ENCODE assay signal across 12 cellular contexts in the genomic region with DNA sequence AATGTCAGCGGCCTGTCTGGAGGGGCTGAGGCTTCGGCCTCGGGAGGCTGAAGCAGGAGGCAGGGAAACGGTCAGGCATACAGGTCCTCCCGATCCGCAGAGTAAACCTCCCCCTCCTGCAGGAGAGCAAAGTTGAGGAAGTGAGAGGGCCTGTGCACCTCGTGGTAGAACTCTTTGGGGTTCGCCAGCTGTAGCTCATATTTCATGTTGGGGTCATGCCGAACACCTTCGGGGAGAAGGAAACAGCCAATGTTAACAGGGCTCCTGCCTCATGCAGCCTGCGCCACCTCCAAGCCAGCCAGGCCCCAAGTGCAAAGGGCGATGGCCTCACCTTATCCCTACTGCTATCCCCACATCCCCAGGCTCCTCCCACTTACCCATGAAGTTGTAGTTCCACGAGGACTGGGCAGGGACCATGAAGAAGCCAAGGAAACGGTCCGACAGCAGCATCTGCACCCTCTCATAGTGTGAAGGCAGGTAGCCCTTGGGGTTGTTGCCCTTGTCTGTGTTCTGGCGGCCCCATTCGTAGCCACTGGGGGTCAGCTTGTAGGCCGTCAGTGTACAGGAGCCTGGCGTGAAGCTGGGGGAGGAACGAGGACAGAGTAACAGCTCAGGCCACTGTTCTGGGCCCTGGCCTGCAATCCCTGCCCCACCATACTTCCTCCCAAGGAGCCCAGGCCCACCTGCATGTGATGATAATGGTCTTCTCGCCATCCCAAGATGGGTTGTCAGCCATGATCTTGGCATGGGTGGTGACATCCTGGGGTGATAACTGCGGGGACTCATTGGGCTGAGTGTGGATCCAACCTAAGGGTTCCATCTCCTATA. TPM values are rescaled to one million over a fixed set of nuclear protein-coding genes. Genes with fewer than 3 reads are reported as not detected.
DNase-seq lines count a peak whose midpoint lies in the region; ATAC-seq and TF ChIP-seq lines count a peak whose summit lies in the region.
"Had no signal": no experiment of that assay in that cellular context is flagged by ENCODE, and none has a peak within 500 bp of the region (broad histone marks: within the 10 kb centered on the region; RNA-seq: fewer than 3 reads in every experiment).

No MANE protein-coding gene starts in this region.

- H3K27ac ChIP-seq in heart left ventricle, result peak overlapping the region; percentile 93 to 100 (median 99)
- peak overlapping the region; percentile 95 for H3K27ac ChIP-seq in vagina
- no peak overlapping the region for H3K27ac ChIP-seq in Karpas-422 (ENCODE audit: low read length)

- no peak overlapping the region for H3K9ac ChIP-seq in Karpas-422 (ENCODE audit: low read length)

- H3K9me3 ChIP-seq in heart left ventricle (no peaks in the 10 kb centered on the region), mucosa of descending colon (no peaks in the 10 kb centered on the region), vagina (no peaks in the 10 kb centered on the region), Karpas-422 (ENCODE audit: low read length) (no peaks in the 10 kb centered on the region)

- H3K4me1 Mint-ChIP-seq in MCF 10A (ENCODE audit: insufficient read depth, unreplicated experiment), result no peaks in the 10 kb centered on the region

- TSS peak; percentile 79 for BruUV-seq in MCF 10A (replicated peaks; lab: Mats Ljungman, UMichigan)

- H3K9me3 Mint-ChIP-seq in MCF 10A (ENCODE audit: unreplicated experiment), result no peaks in the 10 kb centered on the region
- H3K9me3 Mint-ChIP-seq: activated T-cell treated with anti-CD3 and anti-CD28 coated beads, Interleukin-2, amount 50 U/mL, for 4 hours; stimulated activated memory B cell treated with anti-CD40 and anti-IgM and Interleukin-4, amounts not matched to agents 10 μg/mL and 1 μg/mL and 100 μg/mL, for 72 hours had no signal

- no peak overlapping the region for H2AFZ ChIP-seq in Karpas-422 (ENCODE audit: low read length)

- H3K4me3 ChIP-seq in heart left ventricle, result peak overlapping the region in 1 of 12 donors; percentile 97
- H3K4me3 ChIP-seq in mucosa of descending colon, result no peak overlapping the region
- no peak overlapping the region for H3K4me3 ChIP-seq in vagina
- H3K4me3 ChIP-seq in Karpas-422 (ENCODE audit: low read length), result no peak overlapping the region

- no peak overlapping the region for H3K27ac Mint-ChIP-seq in MCF 10A (ENCODE audit: low read depth, unreplicated experiment)

- H3K4me3 Mint-ChIP-seq in MCF 10A (ENCODE audit: unreplicated experiment), result no peak overlapping the region

- peaks cover 7 to 43% (median 37%) of the 10 kb centered on the region in 12 donors for H3K4me1 ChIP-seq in heart left ventricle
- peaks cover 31% of the 10 kb centered on the region for H3K4me1 ChIP-seq in mucosa of descending colon (ENCODE audit: low read depth)
- H3K4me1 ChIP-seq in vagina, result peaks cover 38% of the 10 kb centered on the region
- H3K4me1 ChIP-seq in Karpas-422 (ENCODE audit: low read length), result peaks cover 22% of the 10 kb centered on the region

- H3K9me2 ChIP-seq in Karpas-422 (replicated peaks; ENCODE audit: insufficient read depth, low read length), result no peaks in the 10 kb centered on the region

- H3K36me3 ChIP-seq in heart left ventricle (peaks cover 11 to 72% (median 64%) of the 10 kb centered on the region in 9 donors), mucosa of descending colon (ENCODE audit: low read depth) (peaks cover 25% of the 10 kb centered on the region), vagina (peaks cover 0 to 59% of the 10 kb centered on the region in 2 donors), Karpas-422 (ENCODE audit: insufficient read depth, low read length) (peaks cover 37% of the 10 kb centered on the region)

- POLR2A ChIA-PET in MCF 10A (lab: Yijun Ruan, JAX), result interaction anchor here (1.0 to 3.8 kb wide), 19 partner anchors 8 to 196 kb away, joined by 3 to 48 read pairs (median 7); partner anchors contain the start of genes INPP5K, PITPNA, PRPF8 and RPA1

- CTCF ChIA-PET in MCF 10A (lab: Yijun Ruan, JAX), result interaction anchor here (0.6 to 3.5 kb wide), 10 partner anchors 9 to 703 kb away, joined by 3 to 37 read pairs (median 5); no protein-coding TSS in a partner anchor

- ATAC-seq in heart left ventricle (no peak), left cardiac atrium (no peak), mucosa of descending colon (peak; percentile 14), GM19351 (IDR thresholded peaks at IDR 0.05; ENCODE audit: unreplicated experiment) (no peak)
- ATAC-seq: activated T-cell treated with anti-CD3 and anti-CD28 coated beads, Interleukin-2, amount 50 U/mL, for 4 hours; stimulated activated memory B cell treated with anti-CD40 and anti-IgM and Interleukin-4, amounts not matched to agents 10 μg/mL and 1 μg/mL and 100 μg/mL, for 72 hours had no signal

- no peak overlapping the region for H3K4me2 ChIP-seq in Karpas-422 (ENCODE audit: low read depth, low read length, poor library complexity, severe bottlenecking)

- no peaks in the 10 kb centered on the region for H3K79me2 ChIP-seq in Karpas-422 (ENCODE audit: low read length)

- H3K27me3 Mint-ChIP-seq in MCF 10A (ENCODE audit: insufficient read depth, unreplicated experiment), result no peaks in the 10 kb centered on the region
- H3K27me3 Mint-ChIP-seq: stimulated activated memory B cell treated with anti-CD40 and anti-IgM and Interleukin-4, amounts not matched to agents 10 μg/mL and 1 μg/mL and 100 μg/mL, for 72 hours had no signal

- peaks cover 5% of the 10 kb centered on the region; the same call in 1 of the 2 replicates for H4K20me1 ChIP-seq in Karpas-422 (ENCODE audit: insufficient read depth, low read depth, low read length)

- 84 to 86% (median 85%) methylated on average over 18 to 22 of the region's 22 CpGs for WGBS in heart left ventricle, 4 donors

- DNase-seq in heart left ventricle (peak in 2 of 5 donors; percentile 33 to 46), left cardiac atrium (no peak), MCF 10A (ENCODE audit: unreplicated experiment) (no peak), mucosa of descending colon (peak; percentile 72 to 79 (median 73)), vagina (ENCODE audit: extremely low spot score in 2 of 2) (no peak), Karpas-422 (no peak)
- no peak for DNase-seq in NK-92 treated with Interleukin-12 subunit alpha and Interleukin-12 subunit beta, amount 100 ng/mL, for 24 hours (lab: John Stamatoyannopoulos, UW)
- DNase-seq: activated T-cell treated with anti-CD3 and anti-CD28 coated beads, Interleukin-2, amount 50 U/mL, for 4 hours; GF-D8; KG1 had no signal

- TF ChIP-seq POLR2A in heart left ventricle (IDR thresholded peaks at IDR 0.05) (no peak), vagina (IDR thresholded peaks at IDR 0.05) (no peak)

- intact Hi-C loops in heart left ventricle (cut with DNase I) (loop anchor here in 4 of 10 donors (2.0 to 10.0 kb wide), 4 partner anchors 18 to 376 kb away; partner anchors contain the start of gene RTN4RL1 (in 2 of the 4)), left cardiac atrium (cut with DNase I) (no loop called here), MCF 10A (cut with micrococcal nuclease) (no loop called here), mucosa of descending colon (cut with DNase I, micrococcal nuclease) (no loop called here), vagina (cut with DNase I) (no loop called here)

- TF ChIP-seq CTCF in heart left ventricle (IDR thresholded peaks at IDR 0.05) (no peak), MCF 10A (IDR thresholded peaks at IDR 0.05; ENCODE audit: unreplicated experiment) (no peak), mucosa of descending colon (IDR thresholded peaks at IDR 0.05) (no peak), vagina (IDR thresholded peaks at IDR 0.05) (no peak)

- peaks cover 60% of the 10 kb centered on the region for H3K36me3 Mint-ChIP-seq in MCF 10A (ENCODE audit: insufficient read depth, unreplicated experiment)

- H3K27me3 ChIP-seq in heart left ventricle (no peaks in the 10 kb centered on the region), vagina (no peaks in the 10 kb centered on the region), Karpas-422 (ENCODE audit: low read length) (no peaks in the 10 kb centered on the region)

RNA-seq across cellular contexts. Expression of gene RILP, which starts 1.3 kb away (rescaled TPM):
- 100 to 1,000 TPM in 2 of 9 donors, 10 to 100 TPM in 7; 41.9 to 130 (median 60.1) TPM for total RNA-seq in heart left ventricle
- 100 to 1,000 TPM in 1 of 2 donors, 10 to 100 TPM in 1; 37.6 to 124 TPM for polyA plus RNA-seq in heart left ventricle
- total RNA-seq in left cardiac atrium, result 10 to 100 TPM; 38.5 to 44.5 TPM
- total RNA-seq in MCF 10A (2022), result 1.6 and 2.6 TPM in 2 replicates
- 10 to 100 TPM; 33.3 to 71.6 (median 41.0) TPM for total RNA-seq in mucosa of descending colon
- total RNA-seq in vagina, result 7.1 TPM
- 1.7 TPM in 1 of 2 replicates, not detected in the other for total RNA-seq in Karpas-422 (2014; rRNA removed; shearing (Covaris generic); ENCODE audit: low replicate concordance)

RNA-seq across cellular contexts. Expression of gene SCARF1, which starts 5.4 kb away (rescaled TPM):
- total RNA-seq in heart left ventricle, result 10 to 100 TPM in 7 of 9 donors, 1 to 10 TPM in 2; 7.4 to 25.9 (median 12.9) TPM
- 1 to 10 TPM; 9.0 to 9.1 TPM for polyA plus RNA-seq in heart left ventricle
- 10 to 100 TPM; 10.7 to 17.7 TPM for total RNA-seq in left cardiac atrium
- 0.40 and 0.47 TPM in 2 replicates for total RNA-seq in MCF 10A (2022)
- total RNA-seq in mucosa of descending colon, result 10 to 100 TPM; 13.1 to 17.8 (median 14.8) TPM
- 26.3 TPM for total RNA-seq in vagina
- 0.18 TPM in 1 of 2 replicates, not detected in the other for total RNA-seq in Karpas-422 (2014; rRNA removed; shearing (Covaris generic); ENCODE audit: low replicate concordance)

RNA-seq across cellular contexts. Expression of gene SLC43A2, which starts 22.3 kb away (rescaled TPM):
- total RNA-seq in heart left ventricle (10 to 100 TPM in 3 of 9 donors, 1 to 10 TPM in 6; 4.1 to 29.1 (median 7.1) TPM), left cardiac atrium (1 to 10 TPM; 7.4 to 8.2 TPM), MCF 10A (2022) (3.1 and 5.6 TPM in 2 replicates), mucosa of descending colon (10 to 100 TPM; 12.7 to 30.8 (median 23.7) TPM), vagina (5.2 TPM)
- 1 to 10 TPM; 1.4 to 6.8 TPM for polyA plus RNA-seq in heart left ventricle
- 10.0 and 10.8 TPM in 2 replicates for total RNA-seq in Karpas-422 (2014; rRNA removed; shearing (Covaris generic); ENCODE audit: low replicate concordance)

RNA-seq across cellular contexts. Expression of gene PRPF8, which starts 33.7 kb away (rescaled TPM):
- total RNA-seq in heart left ventricle (100 to 1,000 TPM; 119 to 195 (median 174) TPM), left cardiac atrium (100 to 1,000 TPM; 136 to 181 TPM), MCF 10A (2022) (239 and 261 TPM in 2 replicates), mucosa of descending colon (100 to 1,000 TPM; 214 to 238 (median 222) TPM), vagina (247 TPM)
- polyA plus RNA-seq in heart left ventricle, result 10 to 100 TPM; 70.1 to 98.1 TPM
- 105 and 130 TPM in 2 replicates for total RNA-seq in Karpas-422 (2014; rRNA removed; shearing (Covaris generic); ENCODE audit: low replicate concordance)

RNA-seq across cellular contexts. Expression of gene TLCD2, which starts 59.2 kb away (rescaled TPM):
- total RNA-seq in heart left ventricle (1 to 10 TPM; 1.5 to 6.1 (median 2.3) TPM), left cardiac atrium (1 to 10 TPM; 3.7 to 6.0 TPM), MCF 10A (2022) (2.5 and 4.0 TPM in 2 replicates), mucosa of descending colon (10 to 100 TPM; 29.0 to 45.6 (median 37.6) TPM), vagina (10.8 TPM)
- 1 to 10 TPM; 1.5 to 3.3 TPM for polyA plus RNA-seq in heart left ventricle
- not detected in 2 replicates for total RNA-seq in Karpas-422 (2014; rRNA removed; shearing (Covaris generic); ENCODE audit: low replicate concordance)

Comparison
In these comparisons a context has a peak if more than half of its experiments do, and no peak if none do; other contexts are left out.
1. DNase-seq: peak in mucosa of descending colon (3 of 3); none in left cardiac atrium (single experiment), MCF 10A (single experiment), vagina (0 of 2), Karpas-422 (single experiment) and NK-92 treated with Interleukin-12 subunit alpha and Interleukin-12 subunit beta, amount 100 ng/mL, for 24 hours (single experiment).